ENCODE assay signal across 8 cellular contexts in the genomic region with DNA sequence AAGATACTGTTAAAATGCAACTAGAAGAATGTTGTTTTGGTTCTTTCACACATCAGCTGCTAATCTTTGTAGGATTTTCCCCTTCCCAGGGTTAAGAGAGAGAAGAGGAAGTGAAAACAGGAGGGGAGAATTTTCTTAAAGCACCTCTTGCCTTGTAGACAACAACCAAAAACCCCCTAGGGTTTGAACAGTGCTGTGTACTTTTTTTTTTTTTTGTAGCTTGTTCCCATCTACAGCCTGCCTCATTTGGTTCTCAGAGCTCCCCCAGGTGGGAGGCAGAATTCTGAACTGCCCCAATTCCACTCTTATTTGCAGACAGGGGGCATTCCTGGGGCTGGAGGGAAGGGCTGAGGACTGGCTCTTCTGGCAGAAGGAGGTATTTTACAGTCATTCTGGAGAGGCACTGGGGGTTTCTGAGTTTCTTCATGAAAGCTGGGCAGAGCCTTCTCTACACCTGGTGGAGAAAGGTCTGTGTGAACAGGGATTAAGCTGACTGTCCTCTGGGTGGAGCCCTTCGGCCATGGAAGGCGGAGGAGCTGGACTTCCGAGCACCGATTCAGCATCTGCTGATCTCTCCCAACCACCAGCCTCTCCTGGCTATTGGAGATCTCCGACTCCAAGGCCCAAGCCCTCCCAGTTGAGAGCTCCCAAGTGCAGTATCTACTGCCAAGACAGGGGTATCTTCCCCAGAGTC. TPM values are rescaled to one million over a fixed set of nuclear protein-coding genes. Genes with fewer than 3 reads are reported as not detected.
A peak's percentile ranks its signal among the peaks of the same experiment; 100 is the strongest.
DNase-seq lines count a peak whose midpoint lies in the region; TF ChIP-seq lines count a peak whose summit lies in the region.

No MANE protein-coding gene starts in this region.

- H3K36me3 ChIP-seq in rectal smooth muscle tissue (ENCODE audit: control insufficient read depth, insufficient read depth, low read length) = no peaks in the 10 kb centered on the region

- no peaks in the 10 kb centered on the region for H3K27me3 ChIP-seq in rectal smooth muscle tissue (ENCODE audit: control insufficient read depth, insufficient read depth, low read length)

- H3K27ac Mint-ChIP-seq in immature natural killer cell = peak overlapping the region in 2 of 6 donors; percentile 74 to 76

- H3K4me3 ChIP-seq in AG10803 (ENCODE audit: low read length) (no peak overlapping the region), GM12875 (ENCODE audit: low read depth, low read length) (no peak overlapping the region), HFF-Myc (replicated peaks; ENCODE audit: low read depth, low read length) (no peak overlapping the region), NB4 (ENCODE audit: low read depth, low read length) (no peak overlapping the region), fibroblast of villous mesenchyme (ENCODE audit: low read depth, low read length) (no peak overlapping the region), rectal smooth muscle tissue (ENCODE audit: low read length) (peak overlapping the region; percentile 13)

- H3K27ac ChIP-seq in rectal smooth muscle tissue (ENCODE audit: low read depth, low read length) = no peak overlapping the region

- DNase-seq in AG10803 (ENCODE audit: low read depth) = peak; percentile 32
- DNase-seq in HFF-Myc (ENCODE audit: extremely low read depth, low read depth) = no peak
- peak; percentile 39 for DNase-seq in NB4 (ENCODE audit: low read depth)
- DNase-seq in activated CD4-positive, alpha-beta T cell treated with anti-CD3 and anti-CD28 coated beads, Interleukin-2, amount 50 U/mL, for 1 hour = peak; percentile 48
- peak; percentile 46 for DNase-seq in fibroblast of villous mesenchyme (ENCODE audit: low read depth)
- DNase-seq in immature natural killer cell = no peak

- H3K9ac ChIP-seq in rectal smooth muscle tissue (ENCODE audit: low read length) = no peak overlapping the region

- H3K27me3 Mint-ChIP-seq in immature natural killer cell (ENCODE audit: low read depth in 3 of 3) = peaks cover 2 to 10% (median 9%) of the 10 kb centered on the region in 3 donors

- no peaks in the 10 kb centered on the region for H3K4me1 ChIP-seq in rectal smooth muscle tissue (ENCODE audit: control insufficient read depth, insufficient read depth, low read length)

- TF ChIP-seq POLR2A in NB4 (IDR thresholded peaks at IDR 0.05; ENCODE audit: extremely low read depth, insufficient read length) = no peak

- H3K4me1 Mint-ChIP-seq in immature natural killer cell = peaks cover 8 to 15% of the 10 kb centered on the region in 2 donors

- H3K36me3 Mint-ChIP-seq in immature natural killer cell = no peaks in the 10 kb centered on the region

- no peak overlapping the region for H3K4me3 Mint-ChIP-seq in immature natural killer cell

- peak; percentile 55 for TF ChIP-seq CTCF in AG10803 (conservative IDR thresholded peaks at IDR 0.05; ENCODE audit: low read length)
- TF ChIP-seq CTCF in GM12875 (IDR thresholded peaks at IDR 0.05; ENCODE audit: borderline replicate concordance, insufficient read depth, low read depth, low read length) = peak; percentile 44; the same call in 1 of the 2 replicates
- peak; percentile 43 for TF ChIP-seq CTCF in HFF-Myc (IDR thresholded peaks at IDR 0.05; ENCODE audit: low read depth, low read length, missing control alignments)
- peak; percentile 11 for TF ChIP-seq CTCF in NB4 (IDR thresholded peaks at IDR 0.05; ENCODE audit: low read depth, low read length)
- TF ChIP-seq CTCF in fibroblast of villous mesenchyme (IDR thresholded peaks at IDR 0.05; ENCODE audit: insufficient read depth, low read depth, low read length) = peak; percentile 52

- H3K9me3 Mint-ChIP-seq in immature natural killer cell = no peaks in the 10 kb centered on the region

RNA-seq across cellular contexts. Expression of a gene that starts 32.2 kb away (rescaled TPM):
- total RNA-seq in fibroblast of villous mesenchyme = 81.2 and 108 TPM in 2 replicates
- polyA plus RNA-seq in immature natural killer cell = 100 to 1,000 TPM; 196 to 261 (median 223) TPM

RNA-seq across cellular contexts. Expression of a gene that starts 49.5 kb away (rescaled TPM):
- not detected in 2 replicates for total RNA-seq in fibroblast of villous mesenchyme
- polyA plus RNA-seq in immature natural killer cell = not detected

RNA-seq across cellular contexts. Expression of a gene that starts 50.2 kb away (rescaled TPM):
- not detected in 2 replicates for total RNA-seq in fibroblast of villous mesenchyme
- 10 to 100 TPM; 29.6 to 50.9 (median 43.2) TPM for polyA plus RNA-seq in immature natural killer cell

Comparison
In these comparisons a context has a peak if more than half of its experiments do, and no peak if none do; other contexts are left out.
1. DNase-seq: peak in AG10803 (single experiment), NB4 (single experiment), activated CD4-positive, alpha-beta T cell treated with anti-CD3 and anti-CD28 coated beads, Interleukin-2, amount 50 U/mL, for 1 hour (single experiment) and fibroblast of villous mesenchyme (single experiment); none in HFF-Myc (single experiment) and immature natural killer cell (0 of 3).
2. Peak in every context shown above with its lines, with median percentiles within 50 percentile points of each other: CTCF ChIP-seq.